In the genomic region with DNA sequence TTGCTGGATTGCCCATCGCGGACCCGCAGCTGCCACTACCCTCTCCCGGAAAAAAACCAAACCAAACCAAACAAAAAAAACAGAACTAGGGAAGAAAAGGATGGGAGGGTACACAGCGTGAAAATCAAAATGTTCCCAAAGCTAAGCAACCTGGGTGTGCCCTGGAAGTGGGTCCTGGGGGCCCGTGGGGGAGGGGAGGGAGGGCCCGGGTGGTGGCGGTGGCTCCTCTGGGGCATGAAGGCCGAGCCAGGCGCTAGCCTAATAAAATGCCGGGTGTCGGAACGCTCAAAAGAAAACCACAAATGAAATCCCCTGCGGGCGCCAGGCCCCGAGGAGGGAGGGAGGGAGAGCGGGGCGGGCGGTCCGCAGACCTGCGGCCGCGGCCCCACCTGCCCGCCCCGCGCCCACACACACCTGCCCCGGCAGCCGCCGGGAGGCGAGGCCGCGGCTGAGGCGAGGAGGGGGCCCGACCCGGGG, we compare ENCODE assay signal across 8 cellular contexts. TPM values are rescaled to one million over a fixed set of nuclear protein-coding genes. Genes with fewer than 3 reads are reported as not detected.
DNase-seq lines count a peak whose midpoint lies in the region; ATAC-seq and TF ChIP-seq lines count a peak whose summit lies in the region.

No MANE protein-coding gene starts in this region.

- CTCF ChIA-PET in IMR-90 (lab: Yijun Ruan, JAX) = no interaction called here

- dilution Hi-C loops in IMR-90 (cut with HindIII; ENCODE audit: low sequenced_read_pairs, unreplicated experiment) = no loop called here

- no peak overlapping the region for H4K91ac ChIP-seq in IMR-90 (ENCODE audit: insufficient read depth, low read depth, low read length)

- H2BK20ac ChIP-seq in IMR-90 (ENCODE audit: low read depth, low read length) = no peak overlapping the region

- peaks cover 16% of the 10 kb centered on the region for H4K20me1 ChIP-seq in IMR-90 (ENCODE audit: insufficient read depth, low read length)

- H2AK9ac ChIP-seq in IMR-90 (replicated peaks; ENCODE audit: low read depth, low read length, poor library complexity) = peak overlapping the region; percentile 1

- peaks cover 21 to 22% of the 10 kb centered on the region in 2 donors for H3K4me1 Mint-ChIP-seq in natural killer cell treated with Interleukin-12 subunit alpha and Interleukin-12 subunit beta and Interleukin-15 and Interleukin-18, amount 100 ng/mL, for 72 hours (ENCODE audit: low read depth in 2 of 2)

- H3K4me1 ChIP-seq in IMR-90 (ENCODE audit: control insufficient read depth, insufficient read depth, low read length) = peaks cover 9% of the 10 kb centered on the region

- peak overlapping the region; percentile 60; the same call in 1 of the 2 replicates for H3K27ac ChIP-seq in IMR-90 (ENCODE audit: insufficient read depth, low read length)

- H3K36me3 ChIP-seq in IMR-90 (ENCODE audit: control insufficient read depth, insufficient read depth, low read length) = no peaks in the 10 kb centered on the region

- TF ChIP-seq RAD21 in IMR-90 (IDR thresholded peaks at IDR 0.05; ENCODE audit: low read length) = no peak

- H3K27me3 Mint-ChIP-seq in natural killer cell treated with Interleukin-12 subunit alpha and Interleukin-12 subunit beta and Interleukin-15 and Interleukin-18, amount 100 ng/mL, for 72 hours = no peaks in the 10 kb centered on the region

- H3K9me3 Mint-ChIP-seq in natural killer cell treated with Interleukin-12 subunit alpha and Interleukin-12 subunit beta and Interleukin-15 and Interleukin-18, amount 100 ng/mL, for 72 hours = no peaks in the 10 kb centered on the region

- POLR2A ChIA-PET in IMR-90 (lab: Charles Lee; ENCODE audit: unreplicated experiment) = no interaction called here

- 0 out of 4 replicates have a peak overlapping the region, but pooled peaks of 1 of the 2 experiments have one; percentile 19 for H4K8ac ChIP-seq in IMR-90 (ENCODE audit: low read depth in 2 of 2, low read length in 2 of 2)

- H3K23ac ChIP-seq in IMR-90 (ENCODE audit: low read depth, low read length) = peak overlapping the region; percentile 84; the same call in 1 of the 2 replicates

- DNase-seq in GM03348 (ENCODE audit: low spot score) (peak; percentile 49), IMR-90 (no peak), erythroblast (lab: John Stamatoyannopoulos, UW) (peak; percentile 58 to 73), NCI-H524 treated with DMSO at 0.1 percent for 48 hours (lab: John Stamatoyannopoulos, UW) (no peak), H4 (ENCODE audit: low spot score) (no peak)
- peak; percentile 7 for DNase-seq in activated CD4-positive, alpha-beta T cell treated with anti-CD3 and anti-CD28 coated beads, Interleukin-2, amount 50 U/mL, for 1 hour
- DNase-seq in natural killer cell treated with Interleukin-12 subunit alpha and Interleukin-12 subunit beta and Interleukin-15 and Interleukin-18, amount 100 ng/mL, for 72 hours (ENCODE audit: low spot score) = peak; percentile 72

- peak overlapping the region; percentile 99 for H2AFZ ChIP-seq in IMR-90 (replicated peaks; ENCODE audit: low read length, poor library complexity)

- H3K36me3 Mint-ChIP-seq in natural killer cell treated with Interleukin-12 subunit alpha and Interleukin-12 subunit beta and Interleukin-15 and Interleukin-18, amount 100 ng/mL, for 72 hours = no peaks in the 10 kb centered on the region

- peak overlapping the region; percentile 87 to 92 for H3K27ac Mint-ChIP-seq in natural killer cell treated with Interleukin-12 subunit alpha and Interleukin-12 subunit beta and Interleukin-15 and Interleukin-18, amount 100 ng/mL, for 72 hours

- peaks cover 9% of the 10 kb centered on the region for H3K9me1 ChIP-seq in IMR-90 (ENCODE audit: insufficient read depth, low read length)

- TF ChIP-seq POLR2A in IMR-90 (IDR thresholded peaks at IDR 0.05; ENCODE audit: low read depth, low read length) (no peak), erythroblast (IDR thresholded peaks at IDR 0.05; ENCODE audit: low read length) (no peak)

- 0% methylated on average over 20 of the region's 35 CpGs; no CpG with 5 or more reads in 1 of the 2 experiments for WGBS in IMR-90 (ENCODE audit: extremely low coverage in 2 of 2, insufficient read length in 1 of 2), 2 experiments

- peaks cover 7 to 34% of the 10 kb centered on the region in 2 experiments for H3K79me1 ChIP-seq in IMR-90 (ENCODE audit: low read depth in 1 of 2, low read length in 2 of 2)

- H4K5ac ChIP-seq in IMR-90 (ENCODE audit: low read depth, low read length) = no peak overlapping the region

- H3K9me3 ChIP-seq in IMR-90 (ENCODE audit: control insufficient read depth, insufficient read depth, low read length) = no peaks in the 10 kb centered on the region

- H2BK15ac ChIP-seq in IMR-90 (ENCODE audit: low read depth, low read length) = no peak overlapping the region

- intact Hi-C loops in IMR-90 (cut with micrococcal nuclease) = loop anchor here (10.0 kb wide), 1 partner anchor 277 kb away; the partner anchor contains the start of gene NAA25

- H3K4ac ChIP-seq in IMR-90 (ENCODE audit: low read depth, low read length) = peak overlapping the region; percentile 24; the same call in 1 of the 2 replicates

- no peak overlapping the region for H3K18ac ChIP-seq in IMR-90 (ENCODE audit: low read depth, low read length)

- peak; percentile 59 for ATAC-seq in GM21619 (IDR thresholded peaks at IDR 0.05; ENCODE audit: unreplicated experiment)
- ATAC-seq in IMR-90 (ENCODE audit: low read depth) = no peak
- peak; percentile 54 to 61 for ATAC-seq in natural killer cell treated with Interleukin-12 subunit alpha and Interleukin-12 subunit beta and Interleukin-15 and Interleukin-18, amount 100 ng/mL, for 72 hours

- peak overlapping the region; percentile 98 for H3K4me2 ChIP-seq in IMR-90 (ENCODE audit: low read depth, low read length)

- no peak overlapping the region; the same call in 1 of the 2 replicates for H3K14ac ChIP-seq in IMR-90 (replicated peaks; ENCODE audit: low read depth, low read length)

- H3K27me3 ChIP-seq in IMR-90 (ENCODE audit: control insufficient read depth, insufficient read depth, low read length) = no peaks in the 10 kb centered on the region

- no peak overlapping the region for H3K56ac ChIP-seq in IMR-90 (ENCODE audit: extremely low read depth, insufficient read depth, low read length)

- peak overlapping the region; percentile 66 for H3K4me3 ChIP-seq in IMR-90 (ENCODE audit: insufficient read depth, low read depth, low read length)

- TF ChIP-seq CTCF in IMR-90 (conservative IDR thresholded peaks at IDR 0.05; ENCODE audit: low read depth, low read length) = no peak

- no peak overlapping the region for H2AK5ac ChIP-seq in IMR-90 (ENCODE audit: low read depth, low read length)

- BruUV-seq in IMR-90 (replicated peaks; lab: Mats Ljungman, UMichigan) = no TSS peak

- in situ Hi-C loops in IMR-90 (cut with MboI; ENCODE audit: low sequenced_read_pairs) = loop anchor here (10.0 kb wide), 1 partner anchor 117 kb away; no protein-coding TSS in a partner anchor

- no peak overlapping the region for H2BK5ac ChIP-seq in IMR-90 (ENCODE audit: low read depth, low read length, poor library complexity, severe bottlenecking)

- no peak overlapping the region for H2BK120ac ChIP-seq in IMR-90 (ENCODE audit: low read depth, low read length)

- peak overlapping the region; percentile 60 for H3K9ac ChIP-seq in IMR-90 (ENCODE audit: low read depth, low read length)

- peak overlapping the region; percentile 98 for H3K4me3 Mint-ChIP-seq in natural killer cell treated with Interleukin-12 subunit alpha and Interleukin-12 subunit beta and Interleukin-15 and Interleukin-18, amount 100 ng/mL, for 72 hours

TF ChIP-seq in IMR-90, 13 proteins besides CTCF, POLR2A, EP300 and RAD21 (continues in another document):
- TF ChIP-seq SMC3 (IDR thresholded peaks at IDR 0.05; ENCODE audit: low read depth, low read length) (no peak), RFX5 (IDR thresholded peaks at IDR 0.05; ENCODE audit: low read depth, low read length) (no peak), NFE2L2 (IDR thresholded peaks at IDR 0.05; ENCODE audit: low read depth, low read length) (no peak), BHLHE40 (IDR thresholded peaks at IDR 0.05; ENCODE audit: low read depth, low read length) (no peak), MAFK (IDR thresholded peaks at IDR 0.05; ENCODE audit: low read depth, low read length) (no peak), CEBPB (IDR thresholded peaks at IDR 0.05; ENCODE audit: low read depth, low read length) (no peak), MXI1 (IDR thresholded peaks at IDR 0.05; ENCODE audit: borderline replicate concordance, low read depth, low read length) (no peak)
- TF ChIP-seq, protein P1, sequence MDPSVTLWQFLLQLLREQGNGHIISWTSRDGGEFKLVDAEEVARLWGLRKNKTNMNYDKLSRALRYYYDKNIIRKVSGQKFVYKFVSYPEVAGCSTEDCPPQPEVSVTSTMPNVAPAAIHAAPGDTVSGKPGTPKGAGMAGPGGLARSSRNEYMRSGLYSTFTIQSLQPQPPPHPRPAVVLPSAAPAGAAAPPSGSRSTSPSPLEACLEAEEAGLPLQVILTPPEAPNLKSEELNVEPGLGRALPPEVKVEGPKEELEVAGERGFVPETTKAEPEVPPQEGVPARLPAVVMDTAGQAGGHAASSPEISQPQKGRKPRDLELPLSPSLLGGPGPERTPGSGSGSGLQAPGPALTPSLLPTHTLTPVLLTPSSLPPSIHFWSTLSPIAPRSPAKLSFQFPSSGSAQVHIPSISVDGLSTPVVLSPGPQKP (IDR thresholded peaks at IDR 0.05; ENCODE audit: borderline replicate concordance, low read depth, low read length) = no peak

RNA-seq across cellular contexts. Expression of gene HECTD4, which starts 0.8 kb away (rescaled TPM):
- total RNA-seq in IMR-90 (2012; rRNA removed) = 11.9 and 12.9 TPM in 2 replicates
- 13.0 and 15.1 TPM in 2 replicates for polyA plus RNA-seq in IMR-90 (2012; rRNA removed)
- 7.8 and 10.7 TPM in 2 replicates for polyA plus RNA-seq in IMR-90 (2012; cell fraction: cytosol; rRNA removed)
- 51.5 and 87.6 TPM in 2 replicates for polyA plus RNA-seq in IMR-90 (2012; cell fraction: nucleus; rRNA removed; ENCODE audit: low replicate concordance)
- 10 to 100 TPM; 51.3 to 76.7 TPM for total RNA-seq in natural killer cell treated with Interleukin-12 subunit alpha and Interleukin-12 subunit beta and Interleukin-15 and Interleukin-18, amount 100 ng/mL, for 72 hours
- 3.6 and 4.0 TPM in 2 replicates for total RNA-seq in H4 (2014; rRNA removed; shearing (Covaris generic))

RNA-seq across cellular contexts. Expression of gene RPL6, which starts 27.9 kb away (rescaled TPM):
- 1,317 and 1,900 TPM in 2 replicates for total RNA-seq in IMR-90 (2012; rRNA removed)
- 1,561 and 1,694 TPM in 2 replicates for polyA plus RNA-seq in IMR-90 (2012; rRNA removed)
- polyA plus RNA-seq in IMR-90 (2012; cell fraction: cytosol; rRNA removed) = 511 and 1,193 TPM in 2 replicates
- 125 and 757 TPM in 2 replicates for polyA plus RNA-seq in IMR-90 (2012; cell fraction: nucleus; rRNA removed; ENCODE audit: low replicate concordance)
- total RNA-seq in natural killer cell treated with Interleukin-12 subunit alpha and Interleukin-12 subunit beta and Interleukin-15 and Interleukin-18, amount 100 ng/mL, for 72 hours = 1,000 to 10,000 TPM; 1,014 to 1,216 TPM
- total RNA-seq in H4 (2014; rRNA removed; shearing (Covaris generic)) = 2,241 and 2,331 TPM in 2 replicates

RNA-seq across cellular contexts. Expression of gene PTPN11, which starts 37.3 kb away (rescaled TPM):
- 135 and 199 TPM in 2 replicates for total RNA-seq in IMR-90 (2012; rRNA removed)
- polyA plus RNA-seq in IMR-90 (2012; rRNA removed) = 48.4 and 52.9 TPM in 2 replicates
- 25.2 and 27.0 TPM in 2 replicates for polyA plus RNA-seq in IMR-90 (2012; cell fraction: cytosol; rRNA removed)
- polyA plus RNA-seq in IMR-90 (2012; cell fraction: nucleus; rRNA removed; ENCODE audit: low replicate concordance) = 15.5 and 36.6 TPM in 2 replicates
- total RNA-seq in natural killer cell treated with Interleukin-12 subunit alpha and Interleukin-12 subunit beta and Interleukin-15 and Interleukin-18, amount 100 ng/mL, for 72 hours = 100 to 1,000 TPM; 107 to 135 TPM
- total RNA-seq in H4 (2014; rRNA removed; shearing (Covaris generic)) = 61.2 and 63.9 TPM in 2 replicates

Comparison
In these comparisons a context has a peak if more than half of its experiments do, and no peak if none do; other contexts are left out.
1. DNase-seq: peak in GM03348 (single experiment), activated CD4-positive, alpha-beta T cell treated with anti-CD3 and anti-CD28 coated beads, Interleukin-2, amount 50 U/mL, for 1 hour (single experiment), erythroblast (2 of 2) and natural killer cell treated with Interleukin-12 subunit alpha and Interleukin-12 subunit beta and Interleukin-15 and Interleukin-18, amount 100 ng/mL, for 72 hours (single experiment); none in IMR-90 (single experiment), NCI-H524 treated with DMSO at 0.1 percent for 48 hours (single experiment) and H4 (single experiment).